In genomic region chr22:49154433-49154832, GRCh38 we compare ENCODE assay signal across 19 cellular contexts.
DNase-seq lines count a peak whose midpoint lies in the region; FAIRE-seq and TF ChIP-seq lines count a peak whose summit lies in the region.
"Had no signal": no experiment of that assay in that cellular context is flagged by ENCODE, and none has a peak within 500 bp of the region (broad histone marks: within the 10 kb centered on the region; RNA-seq: fewer than 3 reads in every experiment).

No MANE protein-coding gene starts in this region.

- no peak for TF ChIP-seq CTCF in kidney (IDR thresholded peaks at IDR 0.05; ENCODE audit: borderline replicate concordance, extremely low read depth, insufficient read depth)
- TF ChIP-seq CTCF in esophagus muscularis mucosa (IDR thresholded peaks at IDR 0.05), result no peak

- H3K36me3 Mint-ChIP-seq in activated naive CD4-positive, alpha-beta T cell treated with anti-CD3 and anti-CD28 coated beads, Interleukin-2, amount 50 U/mL, for 24 hours, result no peaks in the 10 kb centered on the region
- H3K36me3 Mint-ChIP-seq in activated naive CD4-positive, alpha-beta T cell treated with anti-CD3 and anti-CD28 coated beads for 36 hours (ENCODE audit: low read depth), result no peaks in the 10 kb centered on the region
- H3K36me3 Mint-ChIP-seq: CD14-positive monocyte; CD4-positive, alpha-beta memory T cell had no signal

- no peaks in the 10 kb centered on the region for H3K27me3 Mint-ChIP-seq in activated naive CD4-positive, alpha-beta T cell treated with anti-CD3 and anti-CD28 coated beads, Interleukin-2, amount 50 U/mL, for 24 hours
- no peaks in the 10 kb centered on the region for H3K27me3 Mint-ChIP-seq in activated naive CD4-positive, alpha-beta T cell treated with anti-CD3 and anti-CD28 coated beads for 36 hours (ENCODE audit: low read depth)
- H3K27me3 Mint-ChIP-seq: CD4-positive, alpha-beta memory T cell had no signal

- H3K36me3 ChIP-seq in kidney (ENCODE audit: control insufficient read depth in 1 of 2, insufficient read depth in 2 of 2, low read length in 2 of 2), result no peaks in the 10 kb centered on the region
- no peaks in the 10 kb centered on the region for H3K36me3 ChIP-seq in esophagus muscularis mucosa
- H3K36me3 ChIP-seq: BLaER1 had no signal

- H3K4me1 Mint-ChIP-seq in activated naive CD4-positive, alpha-beta T cell treated with anti-CD3 and anti-CD28 coated beads, Interleukin-2, amount 50 U/mL, for 24 hours, result no peaks in the 10 kb centered on the region
- H3K4me1 Mint-ChIP-seq in activated naive CD4-positive, alpha-beta T cell treated with anti-CD3 and anti-CD28 coated beads for 36 hours (ENCODE audit: low read depth), result no peaks in the 10 kb centered on the region
- H3K4me1 Mint-ChIP-seq: CD14-positive monocyte; CD4-positive, alpha-beta memory T cell had no signal

- H3K27me3 ChIP-seq in esophagus muscularis mucosa, result peaks cover 0 to 82% (median 0%) of the 10 kb centered on the region in 4 donors
- H3K27me3 ChIP-seq: BLaER1 had no signal

- DNase-seq in activated naive CD4-positive, alpha-beta T cell treated with anti-CD3 and anti-CD28 coated beads for 36 hours, result no peak
- DNase-seq in kidney (peak; percentile 63), posterior vena cava (ENCODE audit: low spot score) (peak; percentile 78), esophagus muscularis mucosa (ENCODE audit: extremely low spot score) (no peak), superior temporal gyrus (ENCODE audit: extremely low spot score) (no peak)
- no peak for DNase-seq in activated CD4-positive, alpha-beta T cell treated with anti-CD3 and anti-CD28 coated beads, Interleukin-2, amount 50 U/mL, for 4 hours
- DNase-seq: 8988T; CD4-positive, alpha-beta memory T cell; DMS153; DMS79; GDM1; HCEC 1CT had no signal

- H3K27ac Mint-ChIP-seq in activated naive CD4-positive, alpha-beta T cell treated with anti-CD3 and anti-CD28 coated beads, Interleukin-2, amount 50 U/mL, for 24 hours, result peak overlapping the region; percentile 41
- H3K27ac Mint-ChIP-seq in activated naive CD4-positive, alpha-beta T cell treated with anti-CD3 and anti-CD28 coated beads for 36 hours, result no peak overlapping the region
- H3K27ac Mint-ChIP-seq: CD14-positive monocyte, GM23338 had no signal

- H3K9ac ChIP-seq in kidney (ENCODE audit: low read length in 2 of 2), result no peak overlapping the region
- H3K9ac ChIP-seq: BLaER1 had no signal

- WGBS in esophagus muscularis mucosa, result 80% methylated on average over 18 of the region's 18 CpGs

- intact Hi-C loops in activated naive CD4-positive, alpha-beta T cell treated with anti-CD3 and anti-CD28 coated beads for 36 hours (cut with micrococcal nuclease), result no loop called here
- intact Hi-C loops in kidney (cut with DNase I) (no loop called here), posterior vena cava (cut with DNase I) (no loop called here), esophagus muscularis mucosa (cut with DNase I) (no loop called here)

- TF ChIP-seq POLR2A in esophagus muscularis mucosa (IDR thresholded peaks at IDR 0.05; ENCODE audit: low read depth), result no peak

- CTCF ChIA-PET in activated naive CD4-positive, alpha-beta T cell treated with anti-CD3 and anti-CD28 coated beads for 36 hours (lab: Charles Lee), result no interaction called here

- H3K9me3 Mint-ChIP-seq in activated naive CD4-positive, alpha-beta T cell treated with anti-CD3 and anti-CD28 coated beads, Interleukin-2, amount 50 U/mL, for 24 hours, result no peaks in the 10 kb centered on the region
- no peaks in the 10 kb centered on the region for H3K9me3 Mint-ChIP-seq in activated naive CD4-positive, alpha-beta T cell treated with anti-CD3 and anti-CD28 coated beads for 36 hours
- H3K9me3 Mint-ChIP-seq: GM23338 had no signal

- no peak for TF ChIP-seq EP300 in esophagus muscularis mucosa (IDR thresholded peaks at IDR 0.05)

- no peak overlapping the region for H3K4me3 ChIP-seq in kidney (ENCODE audit: low read length in 2 of 2)
- H3K4me3 ChIP-seq in esophagus muscularis mucosa, result no peak overlapping the region
- H3K4me3 ChIP-seq: BLaER1, GM23338 had no signal

- H3K27ac ChIP-seq in kidney (ENCODE audit: low read depth in 2 of 2, low read length in 2 of 2) (no peak overlapping the region), esophagus muscularis mucosa (replicated peaks in 1 of 4) (no peak overlapping the region)
- H3K27ac ChIP-seq: BLaER1 had no signal

- H3K4me3 Mint-ChIP-seq in activated naive CD4-positive, alpha-beta T cell treated with anti-CD3 and anti-CD28 coated beads, Interleukin-2, amount 50 U/mL, for 24 hours, result no peak overlapping the region
- H3K4me3 Mint-ChIP-seq in activated naive CD4-positive, alpha-beta T cell treated with anti-CD3 and anti-CD28 coated beads for 36 hours, result no peak overlapping the region
- H3K4me3 Mint-ChIP-seq: CD14-positive monocyte; CD4-positive, alpha-beta memory T cell; GM23338 had no signal

- FAIRE-seq in kidney (lab: Jason Lieb, UNC), result no peak
- FAIRE-seq: GM12892, GM18507, H54 had no signal

- H3K9me3 ChIP-seq in kidney (ENCODE audit: control insufficient read depth in 1 of 2, low read length in 2 of 2) (no peaks in the 10 kb centered on the region), esophagus muscularis mucosa (no peaks in the 10 kb centered on the region)
- H3K9me3 ChIP-seq: BLaER1 had no signal

- H3K4me1 ChIP-seq in kidney (ENCODE audit: control insufficient read depth in 1 of 2, insufficient read depth in 1 of 2, low read depth in 1 of 2, low read length in 2 of 2), result no peaks in the 10 kb centered on the region
- H3K4me1 ChIP-seq in esophagus muscularis mucosa, result no peaks in the 10 kb centered on the region

Comparison
In these comparisons a context has a peak if more than half of its experiments do, and no peak if none do; other contexts are left out.
1. DNase-seq: peak in kidney (single experiment) and posterior vena cava (single experiment); none in activated naive CD4-positive, alpha-beta T cell treated with anti-CD3 and anti-CD28 coated beads for 36 hours (single experiment), activated CD4-positive, alpha-beta T cell treated with anti-CD3 and anti-CD28 coated beads, Interleukin-2, amount 50 U/mL, for 4 hours (0 of 2), esophagus muscularis mucosa (single experiment) and superior temporal gyrus (single experiment).